1 cellular context compared by ENCODE assay signal in genomic region chr7:1918881-1919525, GRCh38.
TF ChIP-seq lines count a peak whose summit lies in the region.

No MANE protein-coding gene starts in this region.

TF ChIP-seq in K562, 482 proteins besides CTCF, POLR2A, EP300 and RAD21:
- TF ChIP-seq ZBTB5 (IDR thresholded peaks at IDR 0.05) (no peak), TFAP4 (CRISPR knock-in tag; IDR thresholded peaks at IDR 0.05; ENCODE audit: borderline replicate concordance) (0 out of 2 replicates have a peak, but pooled peaks have one; percentile 2)
